ENCODE assay signal across 1 cellular context in the genomic region with DNA sequence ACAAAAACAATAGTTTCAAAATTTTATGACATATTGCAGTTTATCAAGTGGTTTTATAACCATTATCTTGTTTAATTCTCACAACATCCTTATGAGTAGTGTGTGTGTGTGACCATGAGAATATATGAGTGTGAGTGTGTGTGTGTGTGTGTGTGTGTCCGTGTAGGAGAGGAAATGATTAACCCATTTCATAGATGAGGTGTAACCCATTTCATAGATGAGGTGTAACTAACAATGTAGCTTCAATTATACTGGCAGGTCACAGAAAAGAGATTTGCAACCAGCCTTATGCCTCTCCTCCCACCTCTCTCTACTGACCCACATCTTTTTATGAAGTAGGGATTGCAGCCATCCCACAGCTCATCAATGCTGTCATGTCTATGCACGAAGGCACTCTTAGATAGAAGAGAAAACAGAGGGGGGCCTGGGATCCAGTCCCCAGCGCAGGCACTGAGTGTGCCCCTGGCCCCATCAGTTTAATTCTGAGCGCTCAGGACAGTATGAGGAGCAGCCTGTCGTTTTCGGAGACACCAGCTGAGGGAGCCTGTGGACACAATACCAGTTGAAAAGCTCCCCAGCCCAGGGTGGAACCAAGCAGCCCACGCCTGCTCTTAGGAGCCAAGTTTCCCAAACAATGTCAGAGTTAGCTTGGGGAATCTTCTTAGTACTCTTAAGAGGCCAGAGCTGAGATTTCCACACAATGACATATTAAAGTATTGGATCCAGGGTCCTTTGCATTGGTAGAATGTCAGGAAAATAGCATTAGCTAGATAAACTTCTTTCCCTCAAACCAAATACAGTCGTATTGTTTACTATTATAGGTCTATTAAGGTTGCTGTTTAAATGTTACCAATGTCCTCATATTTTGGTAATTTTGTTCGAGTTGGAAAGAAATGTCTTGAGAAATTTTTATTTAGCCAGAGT.
TF ChIP-seq lines count a peak whose summit lies in the region.

No MANE protein-coding gene starts in this region.

TF ChIP-seq in GM12891, 5 proteins besides CTCF, POLR2A, EP300 and RAD21:
- no peak for TF ChIP-seq PAX5 (IDR thresholded peaks at IDR 0.05; ENCODE audit: insufficient read depth, low read length, severe bottlenecking)
